In genomic region chr11:73325036-73325981, GRCh38 we compare ENCODE assay signal across 8 cellular contexts. TPM values are rescaled to one million over a fixed set of nuclear protein-coding genes. Genes with fewer than 3 reads are reported as not detected.
DNase-seq lines count a peak whose midpoint lies in the region; ATAC-seq, FAIRE-seq and TF ChIP-seq lines count a peak whose summit lies in the region.

No MANE protein-coding gene starts in this region.

- peaks cover 95% of the 10 kb centered on the region for H3K4me1 Mint-ChIP-seq in nephron progenitor cell
- H3K4me1 Mint-ChIP-seq in Calu3 (ENCODE audit: low read depth, unreplicated experiment): peaks cover 17% of the 10 kb centered on the region

- ATAC-seq in GM18519 (IDR thresholded peaks at IDR 0.05; ENCODE audit: low FRiP score, unreplicated experiment): peak; percentile 44
- ATAC-seq in HG02759 (IDR thresholded peaks at IDR 0.05; ENCODE audit: unreplicated experiment): peak; percentile 82

- H3K27ac ChIP-seq in adipose tissue (ENCODE audit: low read depth, low read length) (peak overlapping the region; percentile 2), small intestine (ENCODE audit: low read depth in 1 of 2, low read length in 1 of 2) (peak overlapping the region in 1 of 2 donors; percentile 82)

- peak overlapping the region; percentile 37 for H3K4me3 Mint-ChIP-seq in nephron progenitor cell
- H3K4me3 Mint-ChIP-seq in Calu3 (ENCODE audit: low read depth, unreplicated experiment): no peak overlapping the region

- no peak for TF ChIP-seq CTCF in nephron progenitor cell (IDR thresholded peaks at IDR 0.05)
- TF ChIP-seq CTCF in Calu3 (IDR thresholded peaks at IDR 0.05; ENCODE audit: unreplicated experiment): no peak

- H3K4me3 ChIP-seq in small intestine (ENCODE audit: low read depth in 1 of 2, low read length in 2 of 2): no peak overlapping the region

- H3K9me3 Mint-ChIP-seq in nephron progenitor cell (no peaks in the 10 kb centered on the region), Calu3 (ENCODE audit: low read depth, unreplicated experiment) (no peaks in the 10 kb centered on the region)

- no TSS peak for BruUV-seq in Calu3 (replicated peaks; lab: Mats Ljungman, UMichigan)

- no peak for DNase-seq in nephron progenitor cell
- DNase-seq in activated effector memory CD4-positive, alpha-beta T cell treated with anti-CD3 and anti-CD28 coated beads, Interleukin-2, amount 50 U/mL, for 16 hours: no peak
- no peak for DNase-seq in stimulated activated CD4-positive, alpha-beta T cell treated with anti-CD3 and anti-CD28 coated beads, Interleukin-1b, Interleukin-23, amount 100 ng/mL, for 48 hours
- DNase-seq in Calu3: no peak
- no peak for DNase-seq in small intestine

- peak overlapping the region; percentile 82 for H3K27ac Mint-ChIP-seq in nephron progenitor cell
- H3K27ac Mint-ChIP-seq in Calu3 (ENCODE audit: unreplicated experiment): no peak overlapping the region

- no peaks in the 10 kb centered on the region for H3K9me3 ChIP-seq in small intestine (ENCODE audit: control insufficient read depth, low read depth)

- CTCF ChIA-PET in Calu3 (lab: Charles Lee): no interaction called here

- H3K36me3 Mint-ChIP-seq in nephron progenitor cell (ENCODE audit: low read depth) (peaks cover 8% of the 10 kb centered on the region), Calu3 (ENCODE audit: insufficient read depth, unreplicated experiment) (no peaks in the 10 kb centered on the region)

- H3K27me3 Mint-ChIP-seq in nephron progenitor cell (ENCODE audit: low read depth, poor library complexity) (no peaks in the 10 kb centered on the region), Calu3 (ENCODE audit: unreplicated experiment) (no peaks in the 10 kb centered on the region)

- 68 to 84% (median 78%) methylated on average over 13 of the region's 13 CpGs for WGBS in adipose tissue, 3 donors
- 62 to 85% (median 73%) methylated on average over 13 of the region's 13 CpGs for WGBS in small intestine, 3 donors

- H3K27me3 ChIP-seq in small intestine (ENCODE audit: control insufficient read depth in 2 of 2, insufficient read depth in 2 of 2, low read length in 2 of 2): no peaks in the 10 kb centered on the region

- FAIRE-seq in small intestine (lab: Jason Lieb, UNC): no peak

- H3K4me1 ChIP-seq in small intestine (ENCODE audit: control insufficient read depth in 2 of 2, insufficient read depth in 1 of 2, low read depth in 1 of 2, low read length in 1 of 2): peaks cover 0 to 5% of the 10 kb centered on the region in 2 donors

- no peaks in the 10 kb centered on the region for H3K36me3 ChIP-seq in small intestine (ENCODE audit: control insufficient read depth in 2 of 2, insufficient read depth in 2 of 2, low read length in 2 of 2)

- intact Hi-C loops in Calu3 (cut with micrococcal nuclease; ENCODE audit: unreplicated experiment): no loop called here

RNA-seq across cellular contexts. Expression of gene ARHGEF17, which starts 17.2 kb away (rescaled TPM):
- polyA plus RNA-seq in adipose tissue (10 to 100 TPM; 11.1 to 35.5 (median 31.2) TPM), small intestine (10 to 100 TPM in 1 of 3 donors, 1 to 10 TPM in 1, under 1 TPM in 1; 0.67 to 11.6 (median 1.4) TPM)
- total RNA-seq in Calu3 (2022): 22.0 and 22.3 TPM in 2 replicates

RNA-seq across cellular contexts. Expression of gene RELT, which starts 50.9 kb away (rescaled TPM):
- polyA plus RNA-seq in adipose tissue (1 to 10 TPM in 2 of 3 donors, under 1 TPM in 1; 0.74 to 9.7 (median 2.1) TPM), small intestine (1 to 10 TPM in 2 of 3 donors, under 1 TPM in 1; 0.67 to 3.3 (median 1.1) TPM)
- 11.8 and 12.2 TPM in 2 replicates for total RNA-seq in Calu3 (2022)

RNA-seq across cellular contexts. Expression of gene P2RY6, which starts 53.2 kb away (rescaled TPM):
- polyA plus RNA-seq in adipose tissue (1 to 10 TPM in 2 of 3 donors, under 1 TPM in 1; 0.63 to 3.3 (median 2.1) TPM), small intestine (1 to 10 TPM in 2 of 3 donors, under 1 TPM in 1; 0.67 to 4.3 (median 1.9) TPM)
- total RNA-seq in Calu3 (2022): 0.42 TPM in 1 of 2 replicates, not detected in the other
